In genomic region chr22:45082795-45083194, GRCh38 we compare ENCODE assay signal across 13 cellular contexts.
DNase-seq lines count a peak whose midpoint lies in the region; ATAC-seq and TF ChIP-seq lines count a peak whose summit lies in the region.
"Had no signal": no experiment of that assay in that cellular context is flagged by ENCODE, and none has a peak within 500 bp of the region (broad histone marks: within the 10 kb centered on the region; RNA-seq: fewer than 3 reads in every experiment).

No MANE protein-coding gene starts in this region.

- CTCF ChIA-PET in activated CD4-positive, alpha-beta memory T cell treated with anti-CD3 and anti-CD28 coated beads, Interleukin-2, amount 10 ng/mL, durations not matched to agents 7 days and 5 days (lab: Charles Lee) = no interaction called here

- H3K4me3 Mint-ChIP-seq in activated CD4-positive, alpha-beta memory T cell treated with anti-CD3 and anti-CD28 coated beads, Interleukin-2, amount 10 ng/mL, durations not matched to agents 7 days and 5 days = no peak overlapping the region
- H3K4me3 Mint-ChIP-seq in nephron progenitor cell (no peak overlapping the region), mesothelial cell of epicardium (no peak overlapping the region)
- H3K4me3 Mint-ChIP-seq: activated CD8-positive, alpha-beta memory T cell treated with anti-CD3 and anti-CD28 coated beads, Interleukin-2, amount 10 ng/mL, durations not matched to agents 7 days and 5 days; effector memory CD8-positive, alpha-beta T cell; stimulated activated memory B cell treated with anti-CD40 and anti-IgM and Interleukin-4, amounts not matched to agents 10 μg/mL and 1 μg/mL and 100 μg/mL, for 72 hours had no signal

- no peak overlapping the region for H3K27ac Mint-ChIP-seq in activated CD4-positive, alpha-beta memory T cell treated with anti-CD3 and anti-CD28 coated beads, Interleukin-2, amount 10 ng/mL, durations not matched to agents 7 days and 5 days
- H3K27ac Mint-ChIP-seq in nephron progenitor cell (no peak overlapping the region), mesothelial cell of epicardium (no peak overlapping the region)
- H3K27ac Mint-ChIP-seq: activated CD8-positive, alpha-beta memory T cell treated with anti-CD3 and anti-CD28 coated beads, Interleukin-2, amount 10 ng/mL, durations not matched to agents 7 days and 5 days; effector memory CD8-positive, alpha-beta T cell; stimulated activated memory B cell treated with anti-CD40 and anti-IgM and Interleukin-4, amounts not matched to agents 10 μg/mL and 1 μg/mL and 100 μg/mL, for 72 hours had no signal

- H3K9me3 Mint-ChIP-seq in activated CD4-positive, alpha-beta memory T cell treated with anti-CD3 and anti-CD28 coated beads, Interleukin-2, amount 10 ng/mL, durations not matched to agents 7 days and 5 days = peaks cover 4% of the 10 kb centered on the region
- peaks cover 6% of the 10 kb centered on the region for H3K9me3 Mint-ChIP-seq in nephron progenitor cell
- peaks cover 5% of the 10 kb centered on the region for H3K9me3 Mint-ChIP-seq in mesothelial cell of epicardium

- peak; percentile 17 for TF ChIP-seq CTCF in nephron progenitor cell (IDR thresholded peaks at IDR 0.05)
- no peak for TF ChIP-seq CTCF in mesothelial cell of epicardium (IDR thresholded peaks at IDR 0.05; ENCODE audit: unreplicated experiment)

- ATAC-seq in GM18868 (IDR thresholded peaks at IDR 0.05; ENCODE audit: unreplicated experiment) = no peak
- ATAC-seq: activated CD8-positive, alpha-beta memory T cell treated with anti-CD3 and anti-CD28 coated beads, Interleukin-2, amount 10 ng/mL, durations not matched to agents 7 days and 5 days; effector memory CD8-positive, alpha-beta T cell; left lung; right cardiac atrium; stimulated activated memory B cell treated with anti-CD40 and anti-IgM and Interleukin-4, amounts not matched to agents 10 μg/mL and 1 μg/mL and 100 μg/mL, for 72 hours had no signal

- peaks cover 3% of the 10 kb centered on the region for H3K36me3 Mint-ChIP-seq in activated CD4-positive, alpha-beta memory T cell treated with anti-CD3 and anti-CD28 coated beads, Interleukin-2, amount 10 ng/mL, durations not matched to agents 7 days and 5 days (ENCODE audit: low read depth)
- peaks cover 5% of the 10 kb centered on the region for H3K36me3 Mint-ChIP-seq in nephron progenitor cell (ENCODE audit: low read depth)
- H3K36me3 Mint-ChIP-seq in mesothelial cell of epicardium = no peaks in the 10 kb centered on the region
- H3K36me3 Mint-ChIP-seq: activated CD8-positive, alpha-beta memory T cell treated with anti-CD3 and anti-CD28 coated beads, Interleukin-2, amount 10 ng/mL, durations not matched to agents 7 days and 5 days had no signal

- POLR2A ChIA-PET in activated CD4-positive, alpha-beta memory T cell treated with anti-CD3 and anti-CD28 coated beads, Interleukin-2, amount 10 ng/mL, durations not matched to agents 7 days and 5 days (lab: Charles Lee) = no interaction called here

- H3K4me1 Mint-ChIP-seq in activated CD4-positive, alpha-beta memory T cell treated with anti-CD3 and anti-CD28 coated beads, Interleukin-2, amount 10 ng/mL, durations not matched to agents 7 days and 5 days = peaks cover 5% of the 10 kb centered on the region
- H3K4me1 Mint-ChIP-seq in nephron progenitor cell (peaks cover 7% of the 10 kb centered on the region), mesothelial cell of epicardium (no peaks in the 10 kb centered on the region)
- H3K4me1 Mint-ChIP-seq: stimulated activated memory B cell treated with anti-CD40 and anti-IgM and Interleukin-4, amounts not matched to agents 10 μg/mL and 1 μg/mL and 100 μg/mL, for 72 hours had no signal

- DNase-seq in Daoy (ENCODE audit: low read depth) = peak; percentile 58
- DNase-seq in HCEC 1CT = peak; percentile 44
- peak; percentile 20 for DNase-seq in activated CD4-positive, alpha-beta memory T cell treated with anti-CD3 and anti-CD28 coated beads, Interleukin-2, amount 10 ng/mL, durations not matched to agents 7 days and 5 days
- DNase-seq in nephron progenitor cell = no peak
- DNase-seq in HuH-7.5 (ENCODE audit: low spot score) = no peak
- no peak for DNase-seq in mesothelial cell of epicardium (ENCODE audit: low spot score in 2 of 2, unreplicated experiment in 2 of 2)
- DNase-seq: activated CD8-positive, alpha-beta memory T cell treated with anti-CD3 and anti-CD28 coated beads, Interleukin-2, amount 10 ng/mL, durations not matched to agents 7 days and 5 days; effector memory CD8-positive, alpha-beta T cell; left lung; Peyer's patch; right cardiac atrium had no signal

- H3K27me3 Mint-ChIP-seq in activated CD4-positive, alpha-beta memory T cell treated with anti-CD3 and anti-CD28 coated beads, Interleukin-2, amount 10 ng/mL, durations not matched to agents 7 days and 5 days = peaks cover 13% of the 10 kb centered on the region
- H3K27me3 Mint-ChIP-seq in nephron progenitor cell (ENCODE audit: low read depth, poor library complexity) (peaks cover 47% of the 10 kb centered on the region), mesothelial cell of epicardium (ENCODE audit: low read depth) (peaks cover 45% of the 10 kb centered on the region)

Comparison
In these comparisons a context has a peak if more than half of its experiments do, and no peak if none do; other contexts are left out.
1. DNase-seq: peak in Daoy (single experiment), HCEC 1CT (single experiment) and activated CD4-positive, alpha-beta memory T cell treated with anti-CD3 and anti-CD28 coated beads, Interleukin-2, amount 10 ng/mL, durations not matched to agents 7 days and 5 days (single experiment); none in nephron progenitor cell (single experiment), HuH-7.5 (single experiment) and mesothelial cell of epicardium (0 of 2).